In the genomic region with DNA sequence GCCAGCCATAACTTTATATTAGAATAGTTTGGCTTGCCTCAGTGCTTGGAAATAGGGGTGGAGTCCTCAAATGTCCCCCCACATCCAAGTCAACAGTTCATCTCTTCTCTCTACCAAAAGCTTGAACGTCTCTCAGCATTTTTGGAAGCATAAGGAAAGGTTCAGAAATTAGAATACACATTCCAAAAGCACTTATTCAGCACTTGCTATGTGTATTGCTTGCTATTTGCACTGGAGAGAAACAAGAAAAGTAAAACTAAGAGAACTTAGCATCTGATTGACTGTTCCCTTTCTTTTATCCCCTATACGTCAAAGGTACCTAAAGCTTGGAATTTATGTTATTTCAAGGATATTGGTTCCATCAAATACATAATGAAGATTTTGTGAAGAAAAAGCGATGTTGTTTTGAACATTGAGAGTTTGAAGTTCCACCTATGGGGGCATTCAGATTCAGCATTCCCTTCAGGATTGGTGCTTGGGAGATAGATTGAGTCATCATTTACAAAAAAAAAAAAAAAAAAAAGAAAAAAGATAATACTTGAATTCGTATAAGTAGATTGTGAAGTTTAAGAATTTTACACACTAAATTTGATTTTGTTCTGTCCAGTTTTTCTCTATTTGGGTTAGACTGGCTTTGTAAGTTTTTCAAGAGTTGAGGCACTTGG, we compare ENCODE assay signal across 9 cellular contexts. TPM values are rescaled to one million over a fixed set of nuclear protein-coding genes. Genes with fewer than 3 reads are reported as not detected.
DNase-seq lines count a peak whose midpoint lies in the region; ATAC-seq, FAIRE-seq and TF ChIP-seq lines count a peak whose summit lies in the region.
"Had no signal": no experiment of that assay in that cellular context is flagged by ENCODE, and none has a peak within 500 bp of the region (broad histone marks: within the 10 kb centered on the region; RNA-seq: fewer than 3 reads in every experiment).

No MANE protein-coding gene starts in this region.

- POLR2A ChIA-PET in endothelial cell of umbilical vein (lab: Charles Lee) = no interaction called here

- TF ChIP-seq CTCF in Calu3 (IDR thresholded peaks at IDR 0.05; ENCODE audit: unreplicated experiment) (no peak), OCI-LY3 (IDR thresholded peaks at IDR 0.05; ENCODE audit: low read depth, low read length) (no peak), endothelial cell of umbilical vein (IDR thresholded peaks at IDR 0.05; ENCODE audit: extremely low read depth in 1 of 2, insufficient read depth in 1 of 2, low read depth in 1 of 2, low read length in 2 of 2) (no peak), parathyroid adenoma (IDR thresholded peaks at IDR 0.05) (no peak), GM13977 (IDR thresholded peaks at IDR 0.05; ENCODE audit: extremely low read depth, insufficient read depth, missing control alignments) (no peak)

- H3K9ac ChIP-seq in OCI-LY3 (ENCODE audit: low read length) (peak overlapping the region; percentile 94), endothelial cell of umbilical vein (replicated peaks; ENCODE audit: extremely low read depth, insufficient read depth, low read length) (peak overlapping the region; percentile 97), parathyroid adenoma (no peak overlapping the region)

- H3K4me1 Mint-ChIP-seq in Calu3 (ENCODE audit: low read depth, unreplicated experiment) = no peaks in the 10 kb centered on the region

- H3K27ac Mint-ChIP-seq in Calu3 (ENCODE audit: unreplicated experiment) = peak overlapping the region; percentile 90

- H3K27ac ChIP-seq in OCI-LY3 (ENCODE audit: low read length) = no peak overlapping the region
- H3K27ac ChIP-seq in endothelial cell of umbilical vein (ENCODE audit: insufficient read depth, low read depth, low read length) = peak overlapping the region; percentile 87
- no peak overlapping the region for H3K27ac ChIP-seq in parathyroid adenoma

- H3K9me1 ChIP-seq in endothelial cell of umbilical vein (replicated peaks; ENCODE audit: control insufficient read depth, extremely low read depth, insufficient read depth, low read length) = no peaks in the 10 kb centered on the region

- H3K4me3 Mint-ChIP-seq in Calu3 (ENCODE audit: low read depth, unreplicated experiment) = peak overlapping the region; percentile 94

- H3K36me3 ChIP-seq in OCI-LY3 (replicated peaks; ENCODE audit: low read depth, low read length) (peaks cover 35% of the 10 kb centered on the region), endothelial cell of umbilical vein (ENCODE audit: control insufficient read depth in 2 of 2, extremely low read depth in 1 of 2, insufficient read depth in 2 of 2, low read length in 2 of 2) (peaks cover 12 to 15% of the 10 kb centered on the region in 2 experiments), parathyroid adenoma (ENCODE audit: control insufficient read depth, insufficient read depth, low read length) (no peaks in the 10 kb centered on the region)

- CTCF ChIA-PET in Calu3 (lab: Charles Lee) = interaction anchor here (0.7 kb wide), 1 partner anchor 125 kb away, joined by 7 read pairs; no protein-coding TSS in a partner anchor
- CTCF ChIA-PET in endothelial cell of umbilical vein (lab: Charles Lee) = interaction anchor here (1.9 to 2.0 kb wide), 2 partner anchors 9 to 252 kb away, joined by 7 to 8 read pairs; no protein-coding TSS in a partner anchor

- no peak for FAIRE-seq in endothelial cell of umbilical vein (lab: Jason Lieb, UNC)

- H3K4me1 ChIP-seq in OCI-LY3 (ENCODE audit: low read length) (peaks cover 11% of the 10 kb centered on the region), endothelial cell of umbilical vein (ENCODE audit: control insufficient read depth, extremely low read depth, insufficient read depth, low read length) (peaks cover 19% of the 10 kb centered on the region), parathyroid adenoma (peaks cover 8% of the 10 kb centered on the region)

- H3K4me3 ChIP-seq in OCI-LY3 (ENCODE audit: low read length) = peak overlapping the region; percentile 93
- H3K4me3 ChIP-seq in endothelial cell of umbilical vein (replicated peaks in 1 of 3; ENCODE audit: insufficient read depth in 1 of 3, low read depth in 1 of 3, low read length in 3 of 3) = peak overlapping the region; percentile 67 to 94 (median 74)
- H3K4me3 ChIP-seq in parathyroid adenoma (ENCODE audit: low read depth, low read length) = peak overlapping the region; percentile 80

- H3K79me2 ChIP-seq in OCI-LY3 (ENCODE audit: low read length) (peaks cover 28% of the 10 kb centered on the region), endothelial cell of umbilical vein (ENCODE audit: control insufficient read depth, insufficient read depth, low read length) (peaks cover 25% of the 10 kb centered on the region), parathyroid adenoma (peaks cover 7% of the 10 kb centered on the region)

- H3K27me3 ChIP-seq in OCI-LY3 (ENCODE audit: low read depth, low read length) (no peaks in the 10 kb centered on the region), endothelial cell of umbilical vein (ENCODE audit: control insufficient read depth in 2 of 2, insufficient read depth in 2 of 2, low read length in 2 of 2) (peaks cover 10 to 15% of the 10 kb centered on the region in 2 experiments), parathyroid adenoma (ENCODE audit: control insufficient read depth, insufficient read depth, low read length) (no peaks in the 10 kb centered on the region)

- H3K9me3 Mint-ChIP-seq in Calu3 (ENCODE audit: low read depth, unreplicated experiment) = no peaks in the 10 kb centered on the region

- no peak for ATAC-seq in GM18907 (IDR thresholded peaks at IDR 0.05; ENCODE audit: unreplicated experiment)
- ATAC-seq in GM18861 (IDR thresholded peaks at IDR 0.05; ENCODE audit: unreplicated experiment) = no peak

- no peaks in the 10 kb centered on the region for H3K9me3 ChIP-seq in OCI-LY3 (ENCODE audit: insufficient read depth, low read length)
- no peaks in the 10 kb centered on the region for H3K9me3 ChIP-seq in endothelial cell of umbilical vein (replicated peaks; ENCODE audit: control insufficient read depth, insufficient read depth, low read length)
- H3K9me3 ChIP-seq in parathyroid adenoma (ENCODE audit: control insufficient read depth, low read length) = no peaks in the 10 kb centered on the region

- H4K20me1 ChIP-seq in OCI-LY3 (ENCODE audit: insufficient read depth, low read length) = peaks cover 6% of the 10 kb centered on the region
- no peaks in the 10 kb centered on the region for H4K20me1 ChIP-seq in endothelial cell of umbilical vein (replicated peaks; ENCODE audit: control insufficient read depth, extremely low read depth, insufficient read depth, low read length)

- intact Hi-C loops in Calu3 (cut with micrococcal nuclease; ENCODE audit: unreplicated experiment) = no loop called here
- intact Hi-C loops in endothelial cell of umbilical vein (cut with micrococcal nuclease) = loop anchor here (5.0 kb wide), 1 partner anchor 488 kb away; the partner anchor contains the start of gene TMEM218

- peak overlapping the region; percentile 85 for H3K4me2 ChIP-seq in OCI-LY3 (ENCODE audit: low read length)
- H3K4me2 ChIP-seq in endothelial cell of umbilical vein (ENCODE audit: insufficient read depth, low read length) = peak overlapping the region; percentile 97
- H3K4me2 ChIP-seq in parathyroid adenoma (ENCODE audit: low read length) = peak overlapping the region; percentile 72

- dilution Hi-C loops in endothelial cell of umbilical vein (cut with MboI; ENCODE audit: extremely low pct_ligation_motif_present, low sequenced_read_pairs) = no loop called here

- peaks cover 28% of the 10 kb centered on the region for H3K36me3 Mint-ChIP-seq in Calu3 (ENCODE audit: insufficient read depth, unreplicated experiment)

- DNase-seq in Calu3 = no peak
- peak; percentile 3 for DNase-seq in endothelial cell of umbilical vein (ENCODE audit: low read depth, low spot score)
- no peak for DNase-seq in dermis blood vessel endothelial cell
- no peak for DNase-seq in GM13977 (ENCODE audit: low spot score)

- no TSS peak for BruUV-seq in Calu3 (replicated peaks; lab: Mats Ljungman, UMichigan)
- BruUV-seq in endothelial cell of umbilical vein (replicated peaks; lab: Mats Ljungman, UMichigan) = no TSS peak

- TF ChIP-seq POLR2A in endothelial cell of umbilical vein (IDR thresholded peaks at IDR 0.05; ENCODE audit: low read depth, low read length) = no peak

- in situ Hi-C loops in GM13977 (cut with MboI; ENCODE audit: low pct_unique_long_range_greater_than_20kb, low sequenced_read_pairs, unreplicated experiment) = no loop called here

- no peak overlapping the region for H2AFZ ChIP-seq in OCI-LY3 (ENCODE audit: low read depth, low read length)
- no peak overlapping the region for H2AFZ ChIP-seq in endothelial cell of umbilical vein (ENCODE audit: low read depth, low read length)
- H2AFZ ChIP-seq in parathyroid adenoma = no peak overlapping the region

- H3K27me3 Mint-ChIP-seq in Calu3 (ENCODE audit: unreplicated experiment) = peaks cover 12% of the 10 kb centered on the region

RNA-seq across cellular contexts. Expression of gene TBRG1, which starts 1.3 kb away (rescaled TPM):
- total RNA-seq in Calu3 (2022) (18.8 and 19.1 TPM in 2 replicates), endothelial cell of umbilical vein (29.6 and 34.4 TPM in 2 replicates), dermis blood vessel endothelial cell (17.5 and 18.4 TPM in 2 replicates)
- 22.4 and 24.3 TPM in 2 replicates for polyA plus RNA-seq in endothelial cell of umbilical vein
- polyA plus RNA-seq in endothelial cell of umbilical vein (2011; cell fraction: cytosol; rRNA removed) = 17.4 and 20.9 TPM in 2 replicates
- 124 and 125 TPM in 2 replicates for polyA plus RNA-seq in endothelial cell of umbilical vein (2011; cell fraction: nucleus; rRNA removed)
- 29.5 and 29.7 TPM in 2 replicates for polyA plus RNA-seq in endothelial cell of umbilical vein (2012)
- 23.0 and 24.4 TPM in 2 replicates for polyA minus RNA-seq in endothelial cell of umbilical vein
- polyA minus RNA-seq in endothelial cell of umbilical vein (2011; cell fraction: cytosol; rRNA and poly(A)+ RNA removed) = 7.8 TPM
- polyA minus RNA-seq in endothelial cell of umbilical vein (2011; cell fraction: nucleus; rRNA and poly(A)+ RNA removed) = 33.1 and 35.3 TPM in 2 replicates

RNA-seq across cellular contexts. Expression of gene PANX3, which starts 12.8 kb away (rescaled TPM):
- total RNA-seq in Calu3 (2022) = not detected in 2 replicates
- total RNA-seq in endothelial cell of umbilical vein = not detected in 2 replicates
- not detected in 2 replicates for polyA plus RNA-seq in endothelial cell of umbilical vein
- not detected in 2 replicates for polyA plus RNA-seq in endothelial cell of umbilical vein (2011; cell fraction: cytosol; rRNA removed)
- not detected in 2 replicates for polyA plus RNA-seq in endothelial cell of umbilical vein (2011; cell fraction: nucleus; rRNA removed)
- polyA plus RNA-seq in endothelial cell of umbilical vein (2012) = not detected in 2 replicates
- not detected in 2 replicates for polyA minus RNA-seq in endothelial cell of umbilical vein
- not detected for polyA minus RNA-seq in endothelial cell of umbilical vein (2011; cell fraction: cytosol; rRNA and poly(A)+ RNA removed)
- polyA minus RNA-seq in endothelial cell of umbilical vein (2011; cell fraction: nucleus; rRNA and poly(A)+ RNA removed) = not detected in 2 replicates
- not detected in 2 replicates for total RNA-seq in dermis blood vessel endothelial cell
- total RNA-seq: T-helper 1 cell treated with Interleukin-12 subunit alpha and Interleukin-12 subunit beta and Interleukin-4 antibody, amounts not matched to agents 30 ng/mL and 1 ng/mL, for 36 hours had no signal

RNA-seq across cellular contexts. Expression of gene SIAE, which starts 49.5 kb away (rescaled TPM):
- total RNA-seq in Calu3 (2022) (8.4 and 10.0 TPM in 2 replicates), endothelial cell of umbilical vein (15.1 and 16.9 TPM in 2 replicates), dermis blood vessel endothelial cell (20.8 and 22.0 TPM in 2 replicates)
- 22.1 and 23.9 TPM in 2 replicates for polyA plus RNA-seq in endothelial cell of umbilical vein
- polyA plus RNA-seq in endothelial cell of umbilical vein (2011; cell fraction: cytosol; rRNA removed) = 18.3 TPM in 2 replicates
- polyA plus RNA-seq in endothelial cell of umbilical vein (2011; cell fraction: nucleus; rRNA removed) = 17.3 and 19.9 TPM in 2 replicates
- polyA plus RNA-seq in endothelial cell of umbilical vein (2012) = 24.2 and 28.2 TPM in 2 replicates
- polyA minus RNA-seq in endothelial cell of umbilical vein = 24.5 and 25.2 TPM in 2 replicates
- 3.2 TPM for polyA minus RNA-seq in endothelial cell of umbilical vein (2011; cell fraction: cytosol; rRNA and poly(A)+ RNA removed)
- polyA minus RNA-seq in endothelial cell of umbilical vein (2011; cell fraction: nucleus; rRNA and poly(A)+ RNA removed) = 7.5 and 8.1 TPM in 2 replicates

RNA-seq across cellular contexts. Expression of gene SPA17, which starts 49.7 kb away (rescaled TPM):
- total RNA-seq in Calu3 (2022) (5.4 and 5.6 TPM in 2 replicates), endothelial cell of umbilical vein (4.7 and 6.1 TPM in 2 replicates), dermis blood vessel endothelial cell (5.8 and 6.9 TPM in 2 replicates)
- 2.8 and 3.9 TPM in 2 replicates for polyA plus RNA-seq in endothelial cell of umbilical vein
- 7.7 and 8.6 TPM in 2 replicates for polyA plus RNA-seq in endothelial cell of umbilical vein (2011; cell fraction: cytosol; rRNA removed)
- 3.3 and 5.8 TPM in 2 replicates for polyA plus RNA-seq in endothelial cell of umbilical vein (2011; cell fraction: nucleus; rRNA removed)
- polyA plus RNA-seq in endothelial cell of umbilical vein (2012) = 9.8 and 15.4 TPM in 2 replicates
- polyA minus RNA-seq in endothelial cell of umbilical vein = 5.3 and 6.7 TPM in 2 replicates
- 1.8 TPM for polyA minus RNA-seq in endothelial cell of umbilical vein (2011; cell fraction: cytosol; rRNA and poly(A)+ RNA removed)
- 3.1 and 3.5 TPM in 2 replicates for polyA minus RNA-seq in endothelial cell of umbilical vein (2011; cell fraction: nucleus; rRNA and poly(A)+ RNA removed)

RNA-seq across cellular contexts. Expression of gene OR8A1, which starts 54.2 kb away (rescaled TPM):
- total RNA-seq in Calu3 (2022) (not detected in 2 replicates), endothelial cell of umbilical vein (not detected in 2 replicates), dermis blood vessel endothelial cell (not detected in 2 replicates)
- not detected in 2 replicates for polyA plus RNA-seq in endothelial cell of umbilical vein
- not detected in 2 replicates for polyA plus RNA-seq in endothelial cell of umbilical vein (2011; cell fraction: cytosol; rRNA removed)
- polyA plus RNA-seq in endothelial cell of umbilical vein (2011; cell fraction: nucleus; rRNA removed) = not detected in 2 replicates
- polyA plus RNA-seq in endothelial cell of umbilical vein (2012) = not detected in 2 replicates
- polyA minus RNA-seq in endothelial cell of umbilical vein = not detected in 2 replicates
- not detected for polyA minus RNA-seq in endothelial cell of umbilical vein (2011; cell fraction: cytosol; rRNA and poly(A)+ RNA removed)
- not detected in 2 replicates for polyA minus RNA-seq in endothelial cell of umbilical vein (2011; cell fraction: nucleus; rRNA and poly(A)+ RNA removed)
- total RNA-seq: T-helper 1 cell treated with Interleukin-12 subunit alpha and Interleukin-12 subunit beta and Interleukin-4 antibody, amounts not matched to agents 30 ng/mL and 1 ng/mL, for 36 hours had no signal
